11 cellular contexts compared by ENCODE assay signal in genomic region chr15:70245932-70246622, GRCh38.
DNase-seq lines count a peak whose midpoint lies in the region; ATAC-seq, FAIRE-seq and TF ChIP-seq lines count a peak whose summit lies in the region.
"Had no signal": no experiment of that assay in that cellular context is flagged by ENCODE, and none has a peak within 500 bp of the region (broad histone marks: within the 10 kb centered on the region; RNA-seq: fewer than 3 reads in every experiment).

No MANE protein-coding gene starts in this region.

- POLR2A ChIA-PET in CD4-positive, alpha-beta memory T cell (lab: Charles Lee; ENCODE audit: partially characterized antibody): interaction anchor here (1.2 kb wide), 1 partner anchor 14 kb away, joined by 3 read pairs; no protein-coding TSS in a partner anchor

- no peak overlapping the region for H3K4me3 ChIP-seq in GM12865 (ENCODE audit: low read depth, low read length)
- H3K4me3 ChIP-seq in pancreas: no peak overlapping the region
- H3K4me3 ChIP-seq in CD4-positive, alpha-beta memory T cell (ENCODE audit: low read length in 2 of 2): no peak overlapping the region

- WGBS in pancreas, 2 donors: 91 to 93% methylated on average over 12 of the region's 12 CpGs

- CTCF ChIA-PET in CD4-positive, alpha-beta memory T cell (lab: Charles Lee; ENCODE audit: partially characterized antibody): no interaction called here

- peaks cover 10 to 41% (median 23%) of the 10 kb centered on the region in 4 donors for H3K4me1 Mint-ChIP-seq in CD4-positive, alpha-beta memory T cell

- H3K36me3 Mint-ChIP-seq in CD4-positive, alpha-beta memory T cell: no peaks in the 10 kb centered on the region

- no peak overlapping the region for H3K4me3 Mint-ChIP-seq in CD4-positive, alpha-beta memory T cell
- H3K4me3 Mint-ChIP-seq: activated CD4-positive, alpha-beta T cell treated with anti-CD3 and anti-CD28 coated beads, Interleukin-2, amount 10 ng/mL, durations not matched to agents 7 days and 5 days had no signal

- no peaks in the 10 kb centered on the region for H3K9me3 ChIP-seq in pancreas
- no peaks in the 10 kb centered on the region for H3K9me3 ChIP-seq in CD4-positive, alpha-beta memory T cell (ENCODE audit: control insufficient read depth in 1 of 2, low read length in 2 of 2)

- H3K36me3 ChIP-seq in pancreas: no peaks in the 10 kb centered on the region
- H3K36me3 ChIP-seq in CD4-positive, alpha-beta memory T cell (ENCODE audit: insufficient read depth, low read length): no peaks in the 10 kb centered on the region

- H3K4me1 ChIP-seq in pancreas: no peaks in the 10 kb centered on the region
- H3K4me1 ChIP-seq in CD4-positive, alpha-beta memory T cell (ENCODE audit: insufficient read depth, low read length): peaks cover 32% of the 10 kb centered on the region

- peak; percentile 65 for ATAC-seq in esophagus mucosa
- peak in 3 of 4 donors; percentile 26 to 85 (median 64) for ATAC-seq in pancreas

- FAIRE-seq in pancreas (lab: Jason Lieb, UNC): no peak
- FAIRE-seq: GM12892 had no signal

- no peaks in the 10 kb centered on the region for H3K9me3 Mint-ChIP-seq in CD4-positive, alpha-beta memory T cell
- H3K9me3 Mint-ChIP-seq: activated CD4-positive, alpha-beta T cell treated with anti-CD3 and anti-CD28 coated beads, Interleukin-2, amount 10 ng/mL, durations not matched to agents 7 days and 5 days had no signal

- H3K27ac ChIP-seq in pancreas: no peak overlapping the region
- no peak overlapping the region for H3K27ac ChIP-seq in CD4-positive, alpha-beta memory T cell (ENCODE audit: low read depth, low read length)

- intact Hi-C loops in pancreas (cut with DNase I): no loop called here
- intact Hi-C loops in CD4-positive, alpha-beta memory T cell (cut with micrococcal nuclease): no loop called here

- no peak for TF ChIP-seq CTCF in GM12865 (IDR thresholded peaks at IDR 0.05; ENCODE audit: insufficient read depth, low read depth, low read length, missing control alignments)
- TF ChIP-seq CTCF in pancreas (IDR thresholded peaks at IDR 0.05): no peak

- no peaks in the 10 kb centered on the region for H3K27me3 Mint-ChIP-seq in CD4-positive, alpha-beta memory T cell
- H3K27me3 Mint-ChIP-seq: activated CD4-positive, alpha-beta T cell treated with anti-CD3 and anti-CD28 coated beads, Interleukin-2, amount 10 ng/mL, durations not matched to agents 7 days and 5 days had no signal

- H3K27me3 ChIP-seq in pancreas: no peaks in the 10 kb centered on the region
- H3K27me3 ChIP-seq in CD4-positive, alpha-beta memory T cell (ENCODE audit: insufficient read depth, low read length): no peaks in the 10 kb centered on the region

- no peak overlapping the region for H3K27ac Mint-ChIP-seq in CD4-positive, alpha-beta memory T cell
- H3K27ac Mint-ChIP-seq: activated CD4-positive, alpha-beta T cell treated with anti-CD3 and anti-CD28 coated beads, Interleukin-2, amount 10 ng/mL, durations not matched to agents 7 days and 5 days had no signal

- DNase-seq in GM12865 (ENCODE audit: low read depth) (peak; percentile 70), NCI-H226 (peak; percentile 60), pancreas (peak in 2 of 6 donors; percentile 33 to 39), putamen (ENCODE audit: low spot score) (no peak), NCI-H526 treated with DMSO at 0.1 percent for 48 hours (lab: John Stamatoyannopoulos, UW) (no peak), T-helper 9 cell (no peak)
- DNase-seq in CD4-positive, alpha-beta memory T cell: no peak
- DNase-seq: activated CD4-positive, alpha-beta T cell treated with anti-CD3 and anti-CD28 coated beads, Interleukin-2, amount 10 ng/mL, durations not matched to agents 7 days and 5 days; effector CD8-positive, alpha-beta T cell had no signal

Comparison
In these comparisons a context has a peak if more than half of its experiments do, and no peak if none do; other contexts are left out.
1. DNase-seq: peak in GM12865 (single experiment) and NCI-H226 (single experiment); none in putamen (single experiment), CD4-positive, alpha-beta memory T cell (0 of 5), NCI-H526 treated with DMSO at 0.1 percent for 48 hours (single experiment) and T-helper 9 cell (single experiment).